9 cellular contexts compared by ENCODE assay signal in genomic region chr1:243713470-243714186, GRCh38.
DNase-seq lines count a peak whose midpoint lies in the region; ATAC-seq and TF ChIP-seq lines count a peak whose summit lies in the region.
"Had no signal": no experiment of that assay in that cellular context is flagged by ENCODE, and none has a peak within 500 bp of the region (broad histone marks: within the 10 kb centered on the region; RNA-seq: fewer than 3 reads in every experiment).

No MANE protein-coding gene starts in this region.

- H3K4me1 ChIP-seq in DND-41 (ENCODE audit: insufficient read depth, low read length) (no peaks in the 10 kb centered on the region), spleen (peaks cover 0 to 57% (median 22%) of the 10 kb centered on the region in 6 donors)

- TF ChIP-seq POLR2A in spleen (IDR thresholded peaks at IDR 0.05) = no peak

- H3K27ac ChIP-seq in DND-41 (ENCODE audit: low read length) (no peak overlapping the region), spleen (peak overlapping the region in 1 of 8 donors; percentile 8)
- H3K27ac ChIP-seq: SK-N-MC had no signal

- DNase-seq in DND-41 = no peak
- DNase-seq in NCI-H446 (lab: John Stamatoyannopoulos, UW) = peak; percentile 89 to 95
- DNase-seq in nucleus accumbens (lab: John Stamatoyannopoulos, UW) = peak in 42 of 56 donors; percentile 3 to 82 (median 53)
- no peak for DNase-seq in germinal center (ENCODE audit: low spot score)
- no peak for DNase-seq in spleen
- no peak for DNase-seq in activated naive CD8-positive, alpha-beta T cell treated with anti-CD3 and anti-CD28 coated beads, Interleukin-2, amount 50 U/mL, for 24 hours

- peaks cover 6% of the 10 kb centered on the region for H3K79me2 ChIP-seq in DND-41 (ENCODE audit: insufficient read depth, low read length)

- H3K4me2 ChIP-seq in DND-41 (ENCODE audit: insufficient read depth, low read length) = no peak overlapping the region

- H3K4me1 Mint-ChIP-seq in dendritic cell treated with granulocyte-macrophage colony-stimulating factor and Interleukin-4, amounts not matched to agents 40 ng/mL and 50 ng/mL, for 4 days (ENCODE audit: low read depth) = peaks cover 16% of the 10 kb centered on the region
- H3K4me1 Mint-ChIP-seq in activated naive CD8-positive, alpha-beta T cell treated with anti-CD3 and anti-CD28 coated beads, Interleukin-2, amount 50 U/mL, for 24 hours = peaks cover 28% of the 10 kb centered on the region

- intact Hi-C loops in dendritic cell treated with granulocyte-macrophage colony-stimulating factor and Interleukin-4, amounts not matched to agents 40 ng/mL and 50 ng/mL, for 4 days (cut with micrococcal nuclease) = loop anchor here (5.0 kb wide), 1 partner anchor 334 kb away; no protein-coding TSS in a partner anchor
- intact Hi-C loops in spleen (cut with DNase I; ENCODE audit: low total_unique reads) = no loop called here

- H3K4me3 ChIP-seq in DND-41 (ENCODE audit: low read depth in 1 of 2, low read length in 2 of 2) (no peak overlapping the region), spleen (no peak overlapping the region)
- H3K4me3 ChIP-seq: SK-N-MC had no signal

- WGBS in spleen, 5 donors = 58 to 68% (median 63%) methylated on average over 10 of the region's 10 CpGs

- H2AFZ ChIP-seq in DND-41 (ENCODE audit: low read depth, low read length) = no peak overlapping the region

- TF ChIP-seq CTCF in DND-41 (IDR thresholded peaks at IDR 0.05; ENCODE audit: borderline replicate concordance, extremely low read depth, low read length, poor library complexity, severe bottlenecking) (no peak), spleen (IDR thresholded peaks at IDR 0.05 in 8 of 11, conservative IDR thresholded peaks at IDR 0.05 in 3 of 11) (no peak)

- H3K9me3 Mint-ChIP-seq in dendritic cell treated with granulocyte-macrophage colony-stimulating factor and Interleukin-4, amounts not matched to agents 40 ng/mL and 50 ng/mL, for 4 days = no peaks in the 10 kb centered on the region
- no peaks in the 10 kb centered on the region for H3K9me3 Mint-ChIP-seq in activated naive CD8-positive, alpha-beta T cell treated with anti-CD3 and anti-CD28 coated beads, Interleukin-2, amount 50 U/mL, for 24 hours

- peak overlapping the region; percentile 41 for H3K27ac Mint-ChIP-seq in dendritic cell treated with granulocyte-macrophage colony-stimulating factor and Interleukin-4, amounts not matched to agents 40 ng/mL and 50 ng/mL, for 4 days
- no peak overlapping the region for H3K27ac Mint-ChIP-seq in activated naive CD8-positive, alpha-beta T cell treated with anti-CD3 and anti-CD28 coated beads, Interleukin-2, amount 50 U/mL, for 24 hours

- no peaks in the 10 kb centered on the region for H4K20me1 ChIP-seq in DND-41 (ENCODE audit: insufficient read depth, low read length)

- H3K9me3 ChIP-seq in DND-41 (ENCODE audit: insufficient read depth, low read length, severe bottlenecking) (no peaks in the 10 kb centered on the region), spleen (no peaks in the 10 kb centered on the region)

- no peaks in the 10 kb centered on the region for H3K36me3 ChIP-seq in DND-41 (ENCODE audit: insufficient read depth, low read length)
- no peaks in the 10 kb centered on the region for H3K36me3 ChIP-seq in spleen

- H3K27me3 Mint-ChIP-seq in dendritic cell treated with granulocyte-macrophage colony-stimulating factor and Interleukin-4, amounts not matched to agents 40 ng/mL and 50 ng/mL, for 4 days = no peaks in the 10 kb centered on the region
- no peaks in the 10 kb centered on the region for H3K27me3 Mint-ChIP-seq in activated naive CD8-positive, alpha-beta T cell treated with anti-CD3 and anti-CD28 coated beads, Interleukin-2, amount 50 U/mL, for 24 hours

- peak; percentile 42; the same call in 2 of the 3 replicates for ATAC-seq in DND-41 (ENCODE audit: insufficient read depth, low read depth)
- ATAC-seq in GM19324 (IDR thresholded peaks at IDR 0.05; ENCODE audit: low FRiP score, unreplicated experiment) = no peak
- ATAC-seq in activated naive CD8-positive, alpha-beta T cell treated with anti-CD3 and anti-CD28 coated beads, Interleukin-2, amount 50 U/mL, for 24 hours = no peak

- H3K36me3 Mint-ChIP-seq in dendritic cell treated with granulocyte-macrophage colony-stimulating factor and Interleukin-4, amounts not matched to agents 40 ng/mL and 50 ng/mL, for 4 days (ENCODE audit: low read depth) = no peaks in the 10 kb centered on the region
- no peaks in the 10 kb centered on the region for H3K36me3 Mint-ChIP-seq in activated naive CD8-positive, alpha-beta T cell treated with anti-CD3 and anti-CD28 coated beads, Interleukin-2, amount 50 U/mL, for 24 hours (ENCODE audit: low read depth)

- H3K9ac ChIP-seq in DND-41 (ENCODE audit: low read depth, low read length) = no peak overlapping the region

- H3K27me3 ChIP-seq in DND-41 (ENCODE audit: insufficient read depth, low read length, poor library complexity) (no peaks in the 10 kb centered on the region), spleen (replicated peaks in 1 of 7) (no peaks in the 10 kb centered on the region)

- H3K4me3 Mint-ChIP-seq in dendritic cell treated with granulocyte-macrophage colony-stimulating factor and Interleukin-4, amounts not matched to agents 40 ng/mL and 50 ng/mL, for 4 days = peak overlapping the region; percentile 25
- H3K4me3 Mint-ChIP-seq in activated naive CD8-positive, alpha-beta T cell treated with anti-CD3 and anti-CD28 coated beads, Interleukin-2, amount 50 U/mL, for 24 hours = no peak overlapping the region

Comparison
In these comparisons a context has a peak if more than half of its experiments do, and no peak if none do; other contexts are left out.
1. DNase-seq: peak in NCI-H446 (2 of 2) and nucleus accumbens (42 of 56); none in DND-41 (single experiment), germinal center (single experiment), spleen (single experiment) and activated naive CD8-positive, alpha-beta T cell treated with anti-CD3 and anti-CD28 coated beads, Interleukin-2, amount 50 U/mL, for 24 hours (single experiment).